In the genomic region with DNA sequence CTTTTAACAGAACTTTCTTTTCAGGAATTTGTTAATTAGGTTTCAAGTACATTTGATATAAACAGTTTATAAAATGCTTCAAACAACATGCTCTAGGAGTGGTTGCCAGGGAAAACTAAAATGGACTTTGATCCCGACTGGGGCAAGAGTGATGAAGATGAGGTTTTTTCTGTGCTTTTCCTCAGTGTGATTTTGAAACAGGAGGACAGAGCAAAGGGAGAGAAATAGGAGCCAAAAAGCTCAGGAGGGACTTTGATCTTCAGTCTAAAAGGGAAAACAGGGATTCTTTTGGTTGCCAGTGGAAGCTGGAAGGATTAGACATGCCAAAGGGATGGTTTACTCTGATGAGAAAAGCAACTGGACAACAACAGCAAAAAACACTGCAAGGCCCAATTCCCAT, we compare ENCODE assay signal across 1 cellular context.
TF ChIP-seq lines count a peak whose summit lies in the region.

No MANE protein-coding gene starts in this region.

TF ChIP-seq in liver, 16 proteins besides CTCF, POLR2A, EP300 and RAD21 (continued from another document):
- TF ChIP-seq, protein P1, sequence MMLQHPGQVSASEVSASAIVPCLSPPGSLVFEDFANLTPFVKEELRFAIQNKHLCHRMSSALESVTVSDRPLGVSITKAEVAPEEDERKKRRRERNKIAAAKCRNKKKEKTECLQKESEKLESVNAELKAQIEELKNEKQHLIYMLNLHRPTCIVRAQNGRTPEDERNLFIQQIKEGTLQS (IDR thresholded peaks at IDR 0.05) = peak; percentile 74
